ENCODE assay signal across 8 cellular contexts in the genomic region with DNA sequence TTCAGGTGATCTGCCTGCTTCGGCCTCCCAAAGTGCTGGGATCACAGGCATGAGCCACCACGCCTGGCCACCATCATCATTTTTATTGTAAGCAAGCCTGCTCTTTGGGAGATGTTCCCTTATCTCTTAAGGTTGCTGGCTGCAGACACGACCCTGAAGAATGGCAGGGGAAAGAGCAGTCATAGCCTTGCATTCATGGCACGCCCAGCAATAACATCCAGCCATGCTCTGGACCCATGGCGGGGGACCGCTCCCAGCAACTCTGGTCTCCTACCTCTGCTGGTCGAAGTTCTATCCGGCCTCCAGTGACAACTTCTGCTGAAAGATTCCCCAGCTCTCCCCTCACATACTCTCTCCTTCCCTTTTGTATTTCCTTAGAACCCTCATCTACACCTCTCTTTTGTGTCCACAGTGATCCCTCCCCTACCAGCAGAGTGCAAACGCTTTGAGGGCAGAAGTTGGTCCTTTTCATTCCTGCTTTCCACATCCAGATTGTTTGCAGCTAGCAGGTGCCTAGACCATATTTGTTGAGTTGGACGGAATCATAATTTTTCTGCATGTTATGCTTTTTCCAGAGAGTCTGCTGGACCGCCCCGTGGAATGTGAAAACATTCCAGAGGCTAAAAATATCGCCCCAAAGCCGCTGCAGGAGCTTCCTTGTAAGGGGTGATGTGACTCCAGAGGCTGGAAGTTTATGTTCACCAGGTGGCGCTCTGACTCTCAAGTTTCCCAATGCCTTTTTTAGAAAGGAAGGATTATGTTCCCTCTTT.
A peak's percentile ranks its signal among the peaks of the same experiment; 100 is the strongest.
DNase-seq lines count a peak whose midpoint lies in the region; ATAC-seq and TF ChIP-seq lines count a peak whose summit lies in the region.

No MANE protein-coding gene starts in this region.

- H2AFZ ChIP-seq in parathyroid adenoma: peak overlapping the region; percentile 16

- H3K9ac ChIP-seq in parathyroid adenoma: no peak overlapping the region

- H3K36me3 ChIP-seq in parathyroid adenoma (ENCODE audit: control insufficient read depth, insufficient read depth, low read length): no peaks in the 10 kb centered on the region

- no peak overlapping the region for H3K4me2 ChIP-seq in parathyroid adenoma (ENCODE audit: low read length)

- no peak overlapping the region for H3K4me3 ChIP-seq in parathyroid adenoma (ENCODE audit: low read depth, low read length)

- DNase-seq in NCI-H82 (lab: John Stamatoyannopoulos, UW): peak; percentile 63
- no peak for DNase-seq in NCI-H82 treated with DMSO at 0.1 percent for 48 hours (lab: John Stamatoyannopoulos, UW; ENCODE audit: unreplicated experiment)
- peak; percentile 24 for DNase-seq in NCI-H146 treated with DMSO at 0.1 percent for 48 hours (lab: John Stamatoyannopoulos, UW; ENCODE audit: unreplicated experiment)
- DNase-seq in activated T-cell treated with anti-CD3 and anti-CD28 coated beads, Interleukin-2, amount 50 U/mL, for 48 hours: peak; percentile 52 to 61
- DNase-seq in glomerular visceral epithelial cell (ENCODE audit: extremely low spot score): peak; percentile 74
- DNase-seq in NCI-H128 (lab: John Stamatoyannopoulos, UW; ENCODE audit: unreplicated experiment): no peak

- no peaks in the 10 kb centered on the region for H3K4me1 ChIP-seq in parathyroid adenoma

- H3K27me3 ChIP-seq in parathyroid adenoma (ENCODE audit: control insufficient read depth, insufficient read depth, low read length): no peaks in the 10 kb centered on the region

- TF ChIP-seq CTCF in parathyroid adenoma (IDR thresholded peaks at IDR 0.05): peak; percentile 74

- H3K79me2 ChIP-seq in parathyroid adenoma: no peaks in the 10 kb centered on the region

- no peak overlapping the region for H3K27ac ChIP-seq in parathyroid adenoma

- no peak for ATAC-seq in HG02798 (IDR thresholded peaks at IDR 0.05; ENCODE audit: poor library complexity, unreplicated experiment)

- H3K9me3 ChIP-seq in parathyroid adenoma (ENCODE audit: control insufficient read depth, low read length): no peaks in the 10 kb centered on the region

Comparison
In these comparisons a context has a peak if more than half of its experiments do, and no peak if none do; other contexts are left out.
1. DNase-seq: peak in NCI-H82 (single experiment), NCI-H146 treated with DMSO at 0.1 percent for 48 hours (single experiment), activated T-cell treated with anti-CD3 and anti-CD28 coated beads, Interleukin-2, amount 50 U/mL, for 48 hours (2 of 2) and glomerular visceral epithelial cell (single experiment); none in NCI-H82 treated with DMSO at 0.1 percent for 48 hours (single experiment) and NCI-H128 (single experiment).